In genomic region chr12:7608184-7608911, GRCh38 we compare ENCODE assay signal across 22 cellular contexts. TPM values are rescaled to one million over a fixed set of nuclear protein-coding genes. Genes with fewer than 3 reads are reported as not detected.
DNase-seq lines count a peak whose midpoint lies in the region; ATAC-seq, FAIRE-seq and TF ChIP-seq lines count a peak whose summit lies in the region.
"Had no signal": no experiment of that assay in that cellular context is flagged by ENCODE, and none has a peak within 500 bp of the region (broad histone marks: within the 10 kb centered on the region; RNA-seq: fewer than 3 reads in every experiment).

No MANE protein-coding gene starts in this region.

- H4K20me1 ChIP-seq in Loucy (ENCODE audit: insufficient read depth, low read length, poor library complexity, severe bottlenecking), result no peaks in the 10 kb centered on the region
- H4K20me1 ChIP-seq in H1 (replicated peaks in 1 of 2; ENCODE audit: control insufficient read depth in 1 of 2, insufficient read depth in 2 of 2, low read length in 2 of 2), result no peaks in the 10 kb centered on the region

- no peak overlapping the region for H3K18ac ChIP-seq in H1 (ENCODE audit: extremely low read depth, low read length)

- no peak overlapping the region for H2BK12ac ChIP-seq in H1 (ENCODE audit: low read depth, low read length)

- no peaks in the 10 kb centered on the region for H3F3A ChIP-seq in Loucy (ENCODE audit: low read depth)

- H2BK15ac ChIP-seq in H1 (ENCODE audit: low read length), result 0 out of 2 replicates have a peak overlapping the region, but pooled peaks have one; percentile 32

- H3K27ac ChIP-seq in H1 (ENCODE audit: low read depth, low read length), result no peak overlapping the region
- H3K27ac ChIP-seq in lower lobe of right lung, result no peak overlapping the region
- H3K27ac ChIP-seq: SJSA1 had no signal

- H2BK120ac ChIP-seq in H1 (replicated peaks; ENCODE audit: low read depth, low read length), result no peak overlapping the region

- no peak for TF ChIP-seq CTCF in Loucy (conservative IDR thresholded peaks at IDR 0.05; ENCODE audit: low read length)
- TF ChIP-seq CTCF in H1 (IDR thresholded peaks at IDR 0.05; ENCODE audit: control extremely low read depth in 1 of 3, insufficient read depth in 1 of 3, low read depth in 1 of 3, low read length in 3 of 3), result no peak
- TF ChIP-seq CTCF in lower lobe of right lung (IDR thresholded peaks at IDR 0.05), result no peak

- H3K23me2 ChIP-seq in H1 (ENCODE audit: low read depth, low read length), result no peaks in the 10 kb centered on the region

- H3K4me2 ChIP-seq in Loucy (ENCODE audit: low read depth, low read length, poor library complexity, severe bottlenecking) (peak overlapping the region; percentile 56), H1 (ENCODE audit: insufficient read depth in 1 of 2, low read depth in 2 of 2, low read length in 2 of 2) (no peak overlapping the region)

- H3K4me1 ChIP-seq in Loucy (ENCODE audit: insufficient read depth, low read length, poor library complexity, severe bottlenecking) (peaks cover 35% of the 10 kb centered on the region), H1 (replicated peaks in 1 of 4; ENCODE audit: control insufficient read depth in 3 of 4, insufficient read depth in 4 of 4, low read length in 3 of 4) (peaks cover 0 to 4% (median 0%) of the 10 kb centered on the region in 4 experiments; a peak in 1 of 7 replicates), lower lobe of right lung (no peaks in the 10 kb centered on the region)
- H3K4me1 ChIP-seq: SJSA1 had no signal

- no peak for TF ChIP-seq POLR2A in H1 (IDR thresholded peaks at IDR 0.05; ENCODE audit: control extremely low read depth in 1 of 2, low read depth in 2 of 2, low read length in 2 of 2)

- H3K56ac ChIP-seq in H1 (replicated peaks; ENCODE audit: insufficient read length, low read depth, low read length), result no peak overlapping the region

- H3K4me3 ChIP-seq in Loucy (ENCODE audit: low read length, poor library complexity, severe bottlenecking) (no peak overlapping the region), H1 (ENCODE audit: extremely low read depth in 1 of 4, insufficient read depth in 2 of 4, low read depth in 3 of 4, low read length in 4 of 4) (no peak overlapping the region), lower lobe of right lung (no peak overlapping the region)
- H3K4me3 ChIP-seq: SJSA1 had no signal

- no peak overlapping the region for H4K8ac ChIP-seq in H1 (ENCODE audit: extremely low read depth, insufficient read depth, low read length)

- H3K9me2 ChIP-seq in Loucy (replicated peaks; ENCODE audit: low read depth, low read length), result no peaks in the 10 kb centered on the region

- no peak overlapping the region for H3K4ac ChIP-seq in H1 (replicated peaks; ENCODE audit: insufficient read length, low read depth, low read length)

- no peak overlapping the region for H3K23ac ChIP-seq in H1 (ENCODE audit: insufficient read length)

- no peak overlapping the region for H2AK5ac ChIP-seq in H1 (ENCODE audit: low read depth, low read length)

- POLR2A ChIA-PET in H1 (lab: Charles Lee; ENCODE audit: partially characterized antibody), result no interaction called here

- H2AFZ ChIP-seq in Loucy (ENCODE audit: low read length) (0 out of 2 replicates have a peak overlapping the region, but pooled peaks have one; percentile 59), H1 (ENCODE audit: low read length) (no peak overlapping the region)

- intact Hi-C loops in lower lobe of right lung (cut with DNase I), result no loop called here

- H4K91ac ChIP-seq in H1 (replicated peaks; ENCODE audit: insufficient read length, low read length), result no peak overlapping the region

- no peak overlapping the region for H4K5ac ChIP-seq in H1 (ENCODE audit: insufficient read length, low read depth, low read length)

- H3K9me3 ChIP-seq in Loucy (ENCODE audit: insufficient read depth, low read depth, low read length), result no peaks in the 10 kb centered on the region
- H3K9me3 ChIP-seq in H1 (ENCODE audit: insufficient read depth in 2 of 2, low read depth in 1 of 2, low read length in 1 of 2), result no peaks in the 10 kb centered on the region
- H3K9me3 ChIP-seq in lower lobe of right lung, result no peaks in the 10 kb centered on the region
- H3K9me3 ChIP-seq: SJSA1 had no signal

- no peaks in the 10 kb centered on the region for H3K27me3 ChIP-seq in Loucy (ENCODE audit: insufficient read depth, low read length, poor library complexity, severe bottlenecking)
- no peaks in the 10 kb centered on the region for H3K27me3 ChIP-seq in H1 (replicated peaks in 1 of 4; ENCODE audit: control insufficient read depth in 3 of 4, extremely low read depth in 1 of 4, insufficient read depth in 3 of 4, low read length in 3 of 4)
- H3K27me3 ChIP-seq in lower lobe of right lung (ENCODE audit: low read depth), result peaks cover 4% of the 10 kb centered on the region
- H3K27me3 ChIP-seq: SJSA1 had no signal

- no peaks in the 10 kb centered on the region for H3K79me1 ChIP-seq in H1 (ENCODE audit: low read depth, low read length)

- H3K36me3 ChIP-seq in Loucy (ENCODE audit: insufficient read depth, low read length) (no peaks in the 10 kb centered on the region), H1 (ENCODE audit: control insufficient read depth in 2 of 4, insufficient read depth in 4 of 4, low read length in 3 of 4) (no peaks in the 10 kb centered on the region), lower lobe of right lung (no peaks in the 10 kb centered on the region)
- H3K36me3 ChIP-seq: SJSA1 had no signal

- FAIRE-seq in H1 (lab: Jason Lieb, UNC), result no peak
- peak; percentile 93 for FAIRE-seq in urothelium cell line (lab: Jason Lieb, UNC)
- FAIRE-seq: GM19239 had no signal

- no peak for DNase-seq in H1 (ENCODE audit: low read depth in 1 of 2, low spot score in 2 of 2)
- peak; percentile 23 for DNase-seq in lower lobe of right lung
- DNase-seq in urothelium cell line (ENCODE audit: low spot score), result no peak
- no peak for DNase-seq in NCI-H187 treated with DMSO at 0.1 percent for 48 hours (lab: John Stamatoyannopoulos, UW)
- no peak for DNase-seq in HuH-7.5 (ENCODE audit: low spot score)
- no peak for DNase-seq in LoVo (ENCODE audit: low spot score)
- DNase-seq: CD4-positive, CD25-positive, alpha-beta regulatory T cell; DMS79; Kasumi-1; NCI-H1092 treated with DMSO at 0.1 percent for 48 hours; NCI-H1436 treated with DMSO at 0.1 percent for 48 hours; NCI-H2029 treated with DMSO at 0.1 percent for 48 hours; NCI-H345; NCI-H524; NCI-H774 had no signal

- H3K79me2 ChIP-seq in Loucy (ENCODE audit: insufficient read depth, low read length) (no peaks in the 10 kb centered on the region), H1 (ENCODE audit: control insufficient read depth in 1 of 2, insufficient read depth in 2 of 2, low read length in 2 of 2) (no peaks in the 10 kb centered on the region)

- no peak for TF ChIP-seq RAD21 in H1 (IDR thresholded peaks at IDR 0.05 in 1 of 2, conservative IDR thresholded peaks at IDR 0.05 in 1 of 2; ENCODE audit: low read depth in 2 of 2, low read length in 2 of 2)

- H2BK20ac ChIP-seq in H1 (ENCODE audit: low read length), result no peak overlapping the region

- 88% methylated on average over 4 of the region's 4 CpGs; no CpG with 5 or more reads in 1 of the 2 experiments for WGBS in H1 (ENCODE audit: extremely low coverage in 1 of 2, insufficient coverage in 1 of 2, insufficient read length in 1 of 2, insufficient replicate concordance in 2 of 2, low coverage in 1 of 2, low lambda C conversion rate in 2 of 2, missing lambda C conversion rate in 1 of 2), 2 experiments

- CTCF ChIA-PET in H1 (lab: Charles Lee; ENCODE audit: partially characterized antibody), result interaction anchor here (0.6 kb wide), 1 partner anchor 328 kb away, joined by 3 read pairs; no protein-coding TSS in a partner anchor

- no peak for ATAC-seq in lower lobe of right lung
- ATAC-seq: Right ventricle myocardium inferior had no signal

- H2BK5ac ChIP-seq in H1 (ENCODE audit: low read depth, low read length), result no peak overlapping the region

- TF ChIP-seq EP300 in H1 (IDR thresholded peaks at IDR 0.05; ENCODE audit: borderline replicate concordance in 1 of 2, low read depth in 2 of 2, low read length in 2 of 2), result no peak

- H3K9ac ChIP-seq in Loucy (ENCODE audit: low read depth, low read length, poor library complexity, severe bottlenecking), result no peak overlapping the region
- H3K9ac ChIP-seq in H1 (replicated peaks in 1 of 4; ENCODE audit: extremely low read depth in 1 of 4, low read depth in 3 of 4, low read length in 3 of 4), result no peak overlapping the region

- no peak overlapping the region for H3K14ac ChIP-seq in H1 (ENCODE audit: insufficient read length)

TF ChIP-seq in H1, 55 proteins besides CTCF, POLR2A, EP300 and RAD21:
- TF ChIP-seq EZH2 (IDR thresholded peaks at IDR 0.05; ENCODE audit: low read depth, low read length, severe bottlenecking) (no peak), SAP30 (IDR thresholded peaks at IDR 0.05; ENCODE audit: insufficient read depth, insufficient replicate concordance, low read length) (no peak), CTBP2 (IDR thresholded peaks at IDR 0.05; ENCODE audit: borderline replicate concordance, insufficient read depth, insufficient read length, low read length) (no peak), CHD2 (IDR thresholded peaks at IDR 0.05; ENCODE audit: low read length) (no peak), RBBP5 (IDR thresholded peaks at IDR 0.05; ENCODE audit: borderline replicate concordance, low read depth, low read length) (no peak), RFX5 (IDR thresholded peaks at IDR 0.05; ENCODE audit: borderline replicate concordance, low read depth, low read length) (no peak), GABPA (IDR thresholded peaks at IDR 0.05; ENCODE audit: borderline replicate concordance, insufficient read depth, low read length) (no peak), MAFK (IDR thresholded peaks at IDR 0.05; ENCODE audit: low read depth, low read length) (no peak), GTF2F1 (IDR thresholded peaks at IDR 0.05; ENCODE audit: borderline replicate concordance, low read depth, low read length) (no peak), SIRT6 (IDR thresholded peaks at IDR 0.05; ENCODE audit: low read length) (no peak), SRF (IDR thresholded peaks at IDR 0.05; ENCODE audit: low read depth, low read length) (no peak)

RNA-seq across cellular contexts. Expression of gene APOBEC1, which starts 57.4 kb away (rescaled TPM):
- total RNA-seq in H1 (2021; fragmentation: NEBNext Ultra II Directional; extraction: Animal tissue kit (Norgen Biotek cat#: 25700)), result not detected in 2 replicates
- polyA plus RNA-seq in H1 (2011; rRNA removed), result not detected in 2 replicates
- polyA plus RNA-seq in H1 (2011; cell fraction: cytosol; rRNA removed), result not detected
- polyA plus RNA-seq in H1 (2011; cell fraction: nucleus; rRNA removed), result not detected
- polyA plus RNA-seq in H1 (2012, experiment 1 of 2), result not detected in 4 replicates
- not detected for polyA plus RNA-seq in H1 (2012, experiment 2 of 2)
- not detected for polyA plus RNA-seq in H1 (2013, experiment 1 of 2)
- polyA plus RNA-seq in H1 (2013, experiment 2 of 2), result not detected
- polyA minus RNA-seq in H1 (2011; rRNA and poly(A)+ RNA removed), result not detected in 2 replicates
- not detected for polyA minus RNA-seq in H1 (2011; cell fraction: cytosol; rRNA and poly(A)+ RNA removed)
- not detected for polyA minus RNA-seq in H1 (2011; cell fraction: nucleus; rRNA and poly(A)+ RNA removed)
- total RNA-seq in lower lobe of right lung, result not detected
- total RNA-seq: A673; CD4-positive, CD25-positive, alpha-beta regulatory T cell; H4; Right ventricle myocardium inferior; SJSA1 had no signal
- polyA plus RNA-seq: BJ; CD4-positive, CD25-positive, alpha-beta regulatory T cell had no signal
